In genomic region chr3:151943539-151943938, GRCh38 we compare ENCODE assay signal across 33 cellular contexts.
"Had no signal": no experiment of that assay in that cellular context is flagged by ENCODE, and none has a peak within 500 bp of the region (broad histone marks: within the 10 kb centered on the region; RNA-seq: fewer than 3 reads in every experiment).

No MANE protein-coding gene starts in this region.

- H3K4me1 ChIP-seq: adrenal gland, body of pancreas, breast epithelium had no signal

- FAIRE-seq: astrocyte, TTC549 had no signal

- H3K27ac ChIP-seq: adrenal gland, body of pancreas, brain microvascular endothelial cell, breast epithelium, WERI-Rb-1 had no signal

- H3K9me3 ChIP-seq: adrenal gland, body of pancreas, breast epithelium had no signal

- H3K4me3 ChIP-seq: adrenal gland, body of pancreas, breast epithelium had no signal

- H3K27me3 ChIP-seq: adrenal gland, body of pancreas, brain microvascular endothelial cell, breast epithelium had no signal

- DNase-seq: activated CD4-positive, alpha-beta memory T cell treated with anti-CD3 and anti-CD28 coated beads, Interleukin-2, amount 10 ng/mL, durations not matched to agents 7 days and 5 days; activated CD4-positive, alpha-beta T cell treated with anti-CD3 and anti-CD28 coated beads for 1 hour; activated CD4-positive, alpha-beta T cell treated with anti-CD3 and anti-CD28 coated beads for 36 hours; activated CD4-positive, alpha-beta T cell treated with anti-CD3 and anti-CD28 coated beads for 48 hours; activated CD4-positive, alpha-beta T cell treated with anti-CD3 and anti-CD28 coated beads, Interleukin-2, amount 10 ng/mL, durations not matched to agents 7 days and 5 days; activated CD4-positive, alpha-beta T cell treated with anti-CD3 and anti-CD28 coated beads, Interleukin-2, amount 50 U/mL, for 48 hours; activated CD4-positive, CD25-positive, alpha-beta regulatory T cell; activated CD8-positive, alpha-beta memory T cell treated with anti-CD3 and anti-CD28 coated beads for 24 hours; activated CD8-positive, alpha-beta memory T cell treated with anti-CD3 and anti-CD28 coated beads, Interleukin-2, amount 10 ng/mL, durations not matched to agents 7 days and 5 days; activated CD8-positive, alpha-beta memory T cell treated with anti-CD3 and anti-CD28 coated beads, Interleukin-2, amount 50 U/mL, for 48 hours; activated CD8-positive, alpha-beta T cell treated with anti-CD3 and anti-CD28 coated beads, Interleukin-2, amount 10 ng/mL, durations not matched to agents 7 days and 5 days; activated effector memory CD4-positive, alpha-beta T cell treated with Interleukin-2 at 50 U/mL for 16 hours; activated gamma-delta T cell; activated naive CD4-positive, alpha-beta T cell treated with anti-CD3 and anti-CD28 coated beads for 36 hours; activated naive CD4-positive, alpha-beta T cell treated with anti-CD3 and anti-CD28 coated beads, Interleukin-2, amount 50 U/mL, for 16 hours; activated naive CD8-positive, alpha-beta T cell treated with anti-CD3 and anti-CD28 coated beads for 36 hours; activated T-cell treated with anti-CD3 and anti-CD28 coated beads, Interleukin-2, amount 50 U/mL, for 24 hours; activated T-cell treated with anti-CD3 and anti-CD28 coated beads, Interleukin-2, amount 50 U/mL, for 48 hours; adrenal gland; amniotic stem cell; aorta; body of pancreas; brain microvascular endothelial cell; central memory CD4-positive, alpha-beta T cell; T-helper 2 cell; T-helper 9 cell; WERI-Rb-1 had no signal

- H3K36me3 ChIP-seq: adrenal gland, brain microvascular endothelial cell, breast epithelium, WERI-Rb-1 had no signal

- ATAC-seq: activated CD4-positive, alpha-beta T cell treated with anti-CD3 and anti-CD28 coated beads for 36 hours; activated CD4-positive, CD25-positive, alpha-beta regulatory T cell treated with anti-CD3 and anti-CD28 coated beads, Interleukin-2, amount 50 U/mL, for 24 hours; activated CD8-positive, alpha-beta memory T cell treated with anti-CD3 and anti-CD28 coated beads, Interleukin-2, amount 10 ng/mL, durations not matched to agents 7 days and 5 days; activated CD8-positive, alpha-beta T cell treated with anti-CD3 and anti-CD28 coated beads, Interleukin-2, amount 10 ng/mL, durations not matched to agents 7 days and 5 days; activated naive CD4-positive, alpha-beta T cell treated with anti-CD3 and anti-CD28 coated beads, Interleukin-2, amount 50 U/mL, for 72 hours; body of pancreas; WTC11 had no signal
